24 cellular contexts compared by ENCODE assay signal in genomic region chr15:20367093-20367492, GRCh38.
"Had no signal": no experiment of that assay in that cellular context is flagged by ENCODE, and none has a peak within 500 bp of the region (broad histone marks: within the 10 kb centered on the region; RNA-seq: fewer than 3 reads in every experiment).

No MANE protein-coding gene starts in this region.

- H3K36me3 ChIP-seq: brain microvascular endothelial cell, SJCRH30 had no signal

- H3K4me3 ChIP-seq: K562, SJCRH30, SK-N-MC had no signal

- DNase-seq: activated CD4-positive, alpha-beta memory T cell treated with anti-CD3 and anti-CD28 coated beads, Interleukin-2, amount 10 ng/mL, durations not matched to agents 7 days and 5 days; activated CD4-positive, alpha-beta T cell treated with anti-CD3 and anti-CD28 coated beads for 4 hours; activated CD8-positive, alpha-beta memory T cell treated with anti-CD3 and anti-CD28 coated beads for 24 hours; activated CD8-positive, alpha-beta memory T cell treated with anti-CD3 and anti-CD28 coated beads, Interleukin-2, amount 10 ng/mL, durations not matched to agents 7 days and 5 days; activated CD8-positive, alpha-beta memory T cell treated with anti-CD3 and anti-CD28 coated beads, Interleukin-2, amount 50 U/mL, for 48 hours; activated effector memory CD4-positive, alpha-beta T cell treated with Interleukin-2 at 50 U/mL for 16 hours; activated naive CD4-positive, alpha-beta T cell treated with anti-CD3 and anti-CD28 coated beads, Interleukin-2, amount 10 ng/mL, durations not matched to agents 7 days and 5 days; activated naive CD8-positive, alpha-beta T cell treated with anti-CD3 and anti-CD28 coated beads, Interleukin-2, amount 50 U/mL, for 24 hours; activated T-cell treated with anti-CD3 and anti-CD28 coated beads, Interleukin-2, amount 50 U/mL, for 48 hours; aorta; brain microvascular endothelial cell; Karpas-422; NCI-H1105; NCI-H1417 treated with DMSO at 0.1 percent for 48 hours; NCI-H1694; NCI-H1930; NCI-H2081 treated with DMSO at 0.1 percent for 48 hours; NCI-H345; NCI-H524 treated with DMSO at 0.1 percent for 48 hours; SHP77; SJCRH30; T1000 had no signal

- H3K27me3 ChIP-seq: brain microvascular endothelial cell, SJCRH30 had no signal

- H3K4me1 ChIP-seq: SJCRH30 had no signal

- H3K27ac ChIP-seq: brain microvascular endothelial cell, SJCRH30, SK-N-MC had no signal

- H3K9me3 ChIP-seq: SJCRH30 had no signal

- FAIRE-seq: K562 had no signal
